15 cellular contexts compared by ENCODE assay signal in the genomic region with DNA sequence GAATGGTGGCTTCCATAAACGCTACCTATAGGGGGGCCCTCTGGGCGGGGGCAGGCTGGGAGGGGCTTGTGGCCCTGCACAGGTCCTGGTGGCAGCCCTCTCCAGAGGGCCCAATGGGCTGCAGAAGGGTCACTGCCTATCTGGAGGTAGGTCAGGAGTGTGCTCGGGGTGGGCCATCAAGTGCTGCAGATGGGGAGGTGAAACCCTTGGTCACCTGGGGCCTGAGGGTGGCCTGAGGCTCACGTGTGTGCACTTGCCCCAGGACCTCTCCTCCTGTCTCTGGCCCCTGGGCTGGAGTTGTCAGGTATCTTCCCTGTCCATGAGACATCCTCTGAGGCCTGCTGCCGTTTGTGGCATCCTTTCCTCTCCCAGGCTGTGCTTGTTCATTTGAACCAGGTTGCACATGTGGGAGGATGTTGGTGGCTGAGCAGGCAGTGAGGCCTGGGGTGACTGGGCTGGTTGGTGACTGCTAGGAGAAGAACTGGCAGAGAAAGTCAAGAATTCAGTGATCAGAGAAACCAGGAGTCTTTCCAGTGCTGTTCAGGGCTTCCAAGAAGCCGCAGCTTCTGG. TPM values are rescaled to one million over a fixed set of nuclear protein-coding genes. Genes with fewer than 3 reads are reported as not detected.
A peak's percentile ranks its signal among the peaks of the same experiment; 100 is the strongest.
DNase-seq lines count a peak whose midpoint lies in the region; ATAC-seq, FAIRE-seq and TF ChIP-seq lines count a peak whose summit lies in the region.
"Had no signal": no experiment of that assay in that cellular context is flagged by ENCODE, and none has a peak within 500 bp of the region (broad histone marks: within the 10 kb centered on the region; RNA-seq: fewer than 3 reads in every experiment).

No MANE protein-coding gene starts in this region.

- H4K20me1 ChIP-seq in K562 (replicated peaks; ENCODE audit: control insufficient read depth, insufficient read depth, low read length) = no peaks in the 10 kb centered on the region; the same call in 1 of the 2 replicates

- H3K36me3 ChIP-seq in CD8-positive, alpha-beta T cell (ENCODE audit: insufficient read depth, low read length) = peaks cover 80% of the 10 kb centered on the region
- peaks cover 84% of the 10 kb centered on the region for H3K36me3 ChIP-seq in K562 (ENCODE audit: control insufficient read depth, insufficient read depth, low read length)
- H3K36me3 ChIP-seq in neutrophil = peaks cover 100% of the 10 kb centered on the region
- peaks cover 99% of the 10 kb centered on the region for H3K36me3 ChIP-seq in lower lobe of right lung

- H3K27me3 ChIP-seq in CD8-positive, alpha-beta T cell (ENCODE audit: insufficient read depth, low read length) = no peaks in the 10 kb centered on the region
- H3K27me3 ChIP-seq in K562 (ENCODE audit: control insufficient read depth in 2 of 2, insufficient read depth in 2 of 2, low read length in 2 of 2) (no peaks in the 10 kb centered on the region), neutrophil (no peaks in the 10 kb centered on the region), lower lobe of right lung (ENCODE audit: low read depth) (no peaks in the 10 kb centered on the region)
- H3K27me3 ChIP-seq: pancreas had no signal

- H3K4me2 ChIP-seq in A549 = no peak overlapping the region
- H3K4me2 ChIP-seq in K562 (ENCODE audit: insufficient read depth, low read length) = no peak overlapping the region

- CTCF ChIA-PET in A549 (lab: Yijun Ruan, JAX) = interaction anchor here (0.6 to 21.6 kb wide), 5 partner anchors 8 to 72 kb away, joined by 3 to 928 read pairs (median 7); a partner anchor contains a TSS
- CTCF ChIA-PET in CD8-positive, alpha-beta T cell (lab: Charles Lee) = interaction anchor here (3.3 kb wide), 1 partner anchor 12 kb away, joined by 34 read pairs; no protein-coding TSS in a partner anchor
- CTCF ChIA-PET in K562 (lab: Yijun Ruan, JAX; ENCODE audit: low intra/inter-chr PET ratio) = interaction anchor here (0.5 kb wide), 1 partner anchor 183 kb away, joined by 3 read pairs; no protein-coding TSS in a partner anchor

- no peak for FAIRE-seq in A549 (lab: Jason Lieb, UNC)
- no peak for FAIRE-seq in K562 (lab: Jason Lieb, UNC)
- FAIRE-seq in H54 (lab: Jason Lieb, UNC) = no peak
- FAIRE-seq: H1, pancreas had no signal

- H3K4me3 ChIP-seq in A549 = no peak overlapping the region
- no peak overlapping the region for H3K4me3 ChIP-seq in CD8-positive, alpha-beta T cell (ENCODE audit: low read depth, low read length)
- no peak overlapping the region for H3K4me3 ChIP-seq in K562
- H3K4me3 ChIP-seq in neutrophil (ENCODE audit: low read depth in 1 of 2, low read length in 1 of 2) = no peak overlapping the region
- H3K4me3 ChIP-seq in lower lobe of right lung = no peak overlapping the region
- H3K4me3 ChIP-seq: pancreas had no signal

- no peak overlapping the region for H2AFZ ChIP-seq in K562 (ENCODE audit: low read depth, low read length)

- POLR2A ChIA-PET in A549 (lab: Yijun Ruan, JAX) = no interaction called here
- POLR2A ChIA-PET in CD8-positive, alpha-beta T cell (lab: Charles Lee) = no interaction called here
- POLR2A ChIA-PET in K562 (lab: Yijun Ruan, JAX) = no interaction called here

- H3K4me1 ChIP-seq in A549 = peaks cover 39% of the 10 kb centered on the region
- peaks cover 8% of the 10 kb centered on the region for H3K4me1 ChIP-seq in CD8-positive, alpha-beta T cell (ENCODE audit: insufficient read depth, low read length)
- peaks cover 0 to 11% of the 10 kb centered on the region in 2 experiments; a peak in 1 of 5 replicates for H3K4me1 ChIP-seq in K562 (replicated peaks in 1 of 2; ENCODE audit: control insufficient read depth in 2 of 2, insufficient read depth in 2 of 2, low read length in 2 of 2)
- H3K4me1 ChIP-seq in neutrophil (ENCODE audit: control insufficient read depth in 1 of 2, insufficient read depth in 1 of 2, low read depth in 1 of 2, low read length in 1 of 2) = no peaks in the 10 kb centered on the region
- peaks cover 16% of the 10 kb centered on the region for H3K4me1 ChIP-seq in lower lobe of right lung
- H3K4me1 ChIP-seq: pancreas had no signal

- H3K9me3 Mint-ChIP-seq in CD8-positive, alpha-beta T cell = no peaks in the 10 kb centered on the region

- H3K4me3 Mint-ChIP-seq in CD8-positive, alpha-beta T cell = no peak overlapping the region

- intact Hi-C loops in CD8-positive, alpha-beta T cell (cut with DNase I, micrococcal nuclease) = no loop called here
- intact Hi-C loops in K562 (cut with micrococcal nuclease) = no loop called here
- intact Hi-C loops in lower lobe of right lung (cut with DNase I) = no loop called here

- no peaks in the 10 kb centered on the region for H3K9me1 ChIP-seq in K562 (ENCODE audit: control insufficient read depth, insufficient read depth, low read length)

- no peaks in the 10 kb centered on the region for H3K27me3 Mint-ChIP-seq in CD8-positive, alpha-beta T cell (ENCODE audit: low read depth)

- no peak for TF ChIP-seq CTCF in A549 (IDR thresholded peaks at IDR 0.05)
- TF ChIP-seq CTCF in CD8-positive, alpha-beta T cell (IDR thresholded peaks at IDR 0.05) = no peak
- TF ChIP-seq CTCF in K562 (IDR thresholded peaks at IDR 0.05 in 2 of 3, conservative IDR thresholded peaks at IDR 0.05 in 1 of 3; ENCODE audit: insufficient read depth in 2 of 3, low read depth in 1 of 3, low read length in 3 of 3) = no peak
- TF ChIP-seq CTCF in neutrophil (IDR thresholded peaks at IDR 0.05) = no peak
- TF ChIP-seq CTCF in lower lobe of right lung (IDR thresholded peaks at IDR 0.05) = no peak

- H3K9me3 ChIP-seq in A549 = no peaks in the 10 kb centered on the region
- no peaks in the 10 kb centered on the region for H3K9me3 ChIP-seq in CD8-positive, alpha-beta T cell (ENCODE audit: low read length)
- no peaks in the 10 kb centered on the region for H3K9me3 ChIP-seq in K562 (replicated peaks; ENCODE audit: control insufficient read depth, insufficient read depth, low read depth, low read length)
- H3K9me3 ChIP-seq in neutrophil = no peaks in the 10 kb centered on the region
- no peaks in the 10 kb centered on the region for H3K9me3 ChIP-seq in lower lobe of right lung
- H3K9me3 ChIP-seq: pancreas had no signal

- H3K27ac Mint-ChIP-seq in CD8-positive, alpha-beta T cell = peak overlapping the region; percentile 79

- no peak for TF ChIP-seq EP300 in A549 (IDR thresholded peaks at IDR 0.05)
- no peak for TF ChIP-seq EP300 in K562 (IDR thresholded peaks at IDR 0.05; ENCODE audit: low read length)

- H3K4me1 Mint-ChIP-seq in CD8-positive, alpha-beta T cell (ENCODE audit: low read depth) = peaks cover 19% of the 10 kb centered on the region

- BruUV-seq in K562 (replicated peaks; lab: Mats Ljungman, UMichigan) = no TSS peak

- 90% methylated on average over 5 of the region's 6 CpGs for WGBS in A549 (ENCODE audit: missing lambda C conversion rate)
- WGBS in K562 (ENCODE audit: insufficient coverage, low coverage, missing lambda C conversion rate) = 76% methylated on average over 6 of the region's 6 CpGs

- H3K9ac ChIP-seq in K562 (ENCODE audit: insufficient read depth in 1 of 2, low read depth in 2 of 2, low read length in 2 of 2) = 0 out of 4 replicates have a peak overlapping the region, but pooled peaks of 1 of the 2 experiments have one; percentile 4

- H3K79me2 ChIP-seq in K562 (ENCODE audit: control insufficient read depth, insufficient read depth, low read length) = no peaks in the 10 kb centered on the region

- peaks cover 96% of the 10 kb centered on the region for H3K36me3 Mint-ChIP-seq in CD8-positive, alpha-beta T cell

- TF ChIP-seq RAD21 in A549 (conservative IDR thresholded peaks at IDR 0.05 in 1 of 2, IDR thresholded peaks at IDR 0.05 in 1 of 2) = no peak
- no peak for TF ChIP-seq RAD21 in K562 (CRISPR knock-in tag; conservative IDR thresholded peaks at IDR 0.05 in 1 of 2, IDR thresholded peaks at IDR 0.05 in 1 of 2)

- in situ Hi-C loops in K562 (cut with MboI) = no loop called here

- H3K27ac ChIP-seq in A549 (peak overlapping the region; percentile 41 to 100; a peak in 4 of 6 replicates), K562 (ENCODE audit: extremely low read depth, low read depth, low read length) (no peak overlapping the region), neutrophil (peak overlapping the region; percentile 46), lower lobe of right lung (no peak overlapping the region)
- no peak overlapping the region for H3K27ac ChIP-seq in CD8-positive, alpha-beta T cell (ENCODE audit: low read depth, low read length)
- H3K27ac ChIP-seq: pancreas had no signal

- TF ChIP-seq POLR2A in A549 (IDR thresholded peaks at IDR 0.05; ENCODE audit: low read length) (no peak), K562 (conservative IDR thresholded peaks at IDR 0.05) (no peak), H54 (IDR thresholded peaks at IDR 0.05; ENCODE audit: low read depth, low read length) (no peak)

- DNase-seq in A549 (ENCODE audit: low read depth in 1 of 2, low spot score in 1 of 2) = no peak
- DNase-seq in CD8-positive, alpha-beta T cell = no peak
- DNase-seq in K562 (ENCODE audit: extremely low read depth in 1 of 4, low spot score in 3 of 4) = no peak
- no peak for DNase-seq in H54 (ENCODE audit: insufficient read length, low spot score)
- no peak for DNase-seq in NCI-H128 (lab: John Stamatoyannopoulos, UW; ENCODE audit: unreplicated experiment)
- no peak for DNase-seq in lower lobe of right lung
- DNase-seq: C1 segment of cervical spinal cord; mammary epithelial cell; NCI-H2081 treated with DMSO at 0.1 percent for 48 hours; pancreas; stimulated activated CD8-positive, alpha-beta memory T cell treated with anti-CD3 and anti-CD28 coated beads, Interleukin-4, amount 100 ng/mL, for 48 hours had no signal

- ATAC-seq in A549 = no peak
- no peak for ATAC-seq in CD8-positive, alpha-beta T cell
- ATAC-seq in K562 = no peak
- no peak for ATAC-seq in GM18868 (IDR thresholded peaks at IDR 0.05; ENCODE audit: unreplicated experiment)
- ATAC-seq in lower lobe of right lung = no peak
- ATAC-seq: pancreas had no signal

RNA-seq across cellular contexts. Expression of a gene that starts 21.1 kb away (rescaled TPM):
- polyA plus RNA-seq in A549 (2011; rRNA removed) (0.01 and 0.04 TPM in 2 replicates), A549 (2017; fragmentation: RNase III; extraction: RNeasy Plus Mini Kit Qiagen cat#74134 plus additional on column Dnase treatment) (0.03 to 0.12 TPM (median 0.03 TPM) in 3 replicates), K562 (2011; rRNA removed) (0.03 TPM in 1 of 2 replicates, not detected in the other), K562 (2014; fragmentation: Illumina TruSeq; extraction: Trizol) (not detected in 2 replicates), K562 (2014; fragmentation: Nextera tagmentation; extraction: Ambion mirVana) (under 1 TPM in 1 of 2 experiments, not detected in 1; 0.14 TPM), K562 (2014; rRNA removed) (not detected in 2 replicates)
- 0.01 TPM in 1 of 2 replicates, not detected in the other for polyA plus RNA-seq in A549 (2012; cell fraction: cytosol; rRNA removed)
- 0.02 and 0.04 TPM in 2 replicates for polyA plus RNA-seq in A549 (2012; cell fraction: nucleus; rRNA removed)
- 0.10 and 0.25 TPM in 2 replicates for polyA minus RNA-seq in A549 (2011; rRNA and poly(A)+ RNA removed)
- total RNA-seq in CD8-positive, alpha-beta T cell = under 1 TPM in 1 of 2 experiments, not detected in 1; 0.36 TPM
- total RNA-seq in K562 (2011; cell fraction: chromatin; rRNA removed; ENCODE audit: low replicate concordance) = 0.09 TPM in 1 of 2 replicates, not detected in the other
- total RNA-seq in K562 (2011; cell fraction: nucleolus; rRNA removed) = 0.26 TPM in 1 of 2 replicates, not detected in the other
- 0.22 TPM in 1 of 2 replicates, not detected in the other for total RNA-seq in K562 (2011; cell fraction: nucleoplasm; rRNA removed)
- total RNA-seq in K562 (2014; rRNA removed) (0.29 TPM in 1 of 2 replicates, not detected in the other), K562 (2014; rRNA removed; fragmentation: Illumina TruSeq; extraction: Trizol) (0.04 TPM in 1 of 2 replicates, not detected in the other), K562 (2015; rRNA removed; fragmentation: Illumina TruSeq; extraction: Trizol) (0.04 TPM in 2 replicates), K562 (2021) (0.13 TPM in 1 of 2 replicates, not detected in the other), lower lobe of right lung (1.4 TPM)
- polyA plus RNA-seq in K562 (2011; cell fraction: cytosol; rRNA removed) = not detected in 2 replicates
- 0.03 TPM in 1 of 2 replicates, not detected in the other for polyA plus RNA-seq in K562 (2011; cell fraction: nucleus; rRNA removed)
- 0.05 and 0.06 TPM in 2 replicates for polyA plus RNA-seq in K562 (2012)
- polyA minus RNA-seq in K562 (2011; rRNA and poly(A)+ RNA removed) = not detected in 2 replicates
- not detected in 2 replicates for polyA minus RNA-seq in K562 (2011; cell fraction: cytosol; rRNA and poly(A)+ RNA removed)
- polyA minus RNA-seq in K562 (2011; cell fraction: nucleus; rRNA and poly(A)+ RNA removed) = not detected in 2 replicates
- total RNA-seq: G401, pancreas had no signal

Comparison
In these comparisons a context has a peak if more than half of its experiments do, and no peak if none do; other contexts are left out.
1. H3K27ac ChIP-seq: peak in A549 (2 of 2) and neutrophil (single experiment); none in CD8-positive, alpha-beta T cell (single experiment), K562 (single experiment) and lower lobe of right lung (single experiment).